ENCODE assay signal across 22 cellular contexts in the genomic region with DNA sequence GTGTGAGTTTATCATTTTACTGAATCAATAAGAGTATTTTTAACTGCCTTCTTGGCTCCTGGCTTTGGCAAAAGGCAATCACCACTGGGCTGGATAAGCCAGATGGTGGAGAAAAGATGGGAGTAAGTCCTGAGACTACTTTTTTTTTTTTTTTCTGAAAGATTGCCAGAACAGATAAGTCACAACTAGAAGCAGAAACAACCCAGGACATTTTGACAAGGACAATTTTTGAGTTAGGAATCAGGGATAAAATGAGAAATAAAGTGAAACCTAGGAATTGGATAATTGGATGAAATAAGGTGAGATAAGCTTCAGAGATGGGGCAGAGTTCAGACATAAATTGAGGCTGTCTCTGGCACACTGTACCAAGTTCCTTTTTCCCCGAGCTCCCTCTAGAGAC.
"Had no signal": no experiment of that assay in that cellular context is flagged by ENCODE, and none has a peak within 500 bp of the region (broad histone marks: within the 10 kb centered on the region; RNA-seq: fewer than 3 reads in every experiment).

No MANE protein-coding gene starts in this region.

- ATAC-seq: activated naive CD4-positive, alpha-beta T cell treated with anti-CD3 and anti-CD28 coated beads, Interleukin-2, amount 50 U/mL, for 72 hours; esophagus mucosa; gastrocnemius medialis; upper lobe of right lung had no signal

- H3K27me3 ChIP-seq: gastrocnemius medialis, upper lobe of right lung had no signal

- DNase-seq: activated CD4-positive, alpha-beta T cell treated with anti-CD3 and anti-CD28 coated beads, Interleukin-2, amount 50 U/mL, for 48 hours; activated gamma-delta T cell treated with Interleukin-2 at 50 U/mL for 16 hours; activated T-cell treated with anti-CD3 and anti-CD28 coated beads for 4 hours; adrenal gland; cerebellar nuclear complex; effector CD4-positive, alpha-beta T cell; gastrocnemius medialis; head of caudate nucleus; kidney glomerular epithelial cell; left ventricle myocardium inferior; mammary epithelial cell; nephron progenitor cell; nucleus accumbens; posterior cingulate gyrus; stimulated activated CD4-positive, alpha-beta T cell treated with anti-CD3 and anti-CD28 coated beads, Interleukin-12 subunit alpha, Interleukin-12 subunit beta, amount 100 ng/mL, for 4 hours; stimulated activated CD4-positive, alpha-beta T cell treated with anti-CD3 and anti-CD28 coated beads, Interleukin-1b, Interleukin-23, amount 100 ng/mL, for 48 hours; stimulated activated CD8-positive, alpha-beta memory T cell treated with anti-CD3 and anti-CD28 coated beads, Interleukin-4, amount 100 ng/mL, for 48 hours; stimulated activated naive CD4-positive, alpha-beta T cell; upper lobe of right lung had no signal

- H3K36me3 ChIP-seq: adrenal gland, gastrocnemius medialis, left ventricle myocardium inferior, upper lobe of right lung had no signal

- FAIRE-seq: bronchial epithelial cell had no signal

- H3K4me3 ChIP-seq: adrenal gland, gastrocnemius medialis, left ventricle myocardium inferior, upper lobe of right lung had no signal

- H3K9me3 ChIP-seq: adrenal gland, gastrocnemius medialis, left ventricle myocardium inferior, upper lobe of right lung had no signal

- H3K4me1 ChIP-seq: adrenal gland, gastrocnemius medialis, left ventricle myocardium inferior, upper lobe of right lung had no signal

- H3K27ac ChIP-seq: adrenal gland, gastrocnemius medialis, left ventricle myocardium inferior, upper lobe of right lung had no signal
